Comparison of ENCODE assay signal across 2 cellular contexts in the genomic region with DNA sequence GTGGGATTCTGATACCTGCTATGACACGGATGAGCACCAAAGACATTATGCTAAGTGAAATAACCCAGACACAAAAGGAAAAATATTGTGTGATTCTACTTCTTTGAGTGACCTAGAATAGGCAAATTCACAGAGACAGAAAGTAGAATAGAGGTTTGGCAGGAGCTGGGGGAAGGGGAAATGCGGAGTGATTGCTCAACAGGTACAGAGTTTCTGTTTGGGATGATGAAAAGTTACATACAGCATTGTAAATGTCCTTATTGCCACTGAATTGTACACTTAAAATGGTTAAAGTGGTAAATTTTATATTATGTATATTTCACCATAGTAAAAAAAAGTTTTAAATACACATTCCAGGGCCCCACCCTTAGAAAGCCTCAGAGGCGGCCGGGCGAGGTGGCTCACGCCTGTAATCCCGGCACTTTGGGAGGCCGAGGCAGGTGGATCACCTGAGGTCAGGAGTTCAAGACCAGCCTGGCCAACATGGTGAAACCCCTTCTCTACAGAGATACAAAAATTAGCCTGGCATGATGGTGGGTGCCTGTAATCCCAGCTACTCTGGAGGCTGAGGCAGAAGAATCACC.
TF ChIP-seq lines count a peak whose summit lies in the region.
"Not testable (repeated sequence)": the region's sequence is repeated elsewhere in the genome, so short reads cannot be mapped to it uniquely, and the experiment has no call there.

No MANE protein-coding gene starts in this region.

TF ChIP-seq in H1, 55 proteins besides CTCF, POLR2A, EP300 and RAD21:
- TF ChIP-seq CEBPB (IDR thresholded peaks at IDR 0.05; ENCODE audit: low read depth, low read length): peak; percentile 47; the same call in 1 of the 2 replicates

TF ChIP-seq in HepG2, 621 proteins besides CTCF, POLR2A, EP300 and RAD21:
- TF ChIP-seq SOX13 (IDR thresholded peaks at IDR 0.05): 0 out of 2 replicates have a peak, but pooled peaks have one; percentile 14
- TF ChIP-seq SOX13 (CRISPR knock-in tag; conservative IDR thresholded peaks at IDR 0.05 in 1 of 2, IDR thresholded peaks at IDR 0.05 in 1 of 2): not testable (repeated sequence)
- TF ChIP-seq CEBPG (CRISPR knock-in tag; IDR thresholded peaks at IDR 0.05): peak; percentile 93
- TF ChIP-seq ZNF281 (CRISPR knock-in tag; IDR thresholded peaks at IDR 0.05; ENCODE audit: borderline replicate concordance): peak; percentile 66; the same call in 1 of the 2 replicates
- TF ChIP-seq, protein P1, sequence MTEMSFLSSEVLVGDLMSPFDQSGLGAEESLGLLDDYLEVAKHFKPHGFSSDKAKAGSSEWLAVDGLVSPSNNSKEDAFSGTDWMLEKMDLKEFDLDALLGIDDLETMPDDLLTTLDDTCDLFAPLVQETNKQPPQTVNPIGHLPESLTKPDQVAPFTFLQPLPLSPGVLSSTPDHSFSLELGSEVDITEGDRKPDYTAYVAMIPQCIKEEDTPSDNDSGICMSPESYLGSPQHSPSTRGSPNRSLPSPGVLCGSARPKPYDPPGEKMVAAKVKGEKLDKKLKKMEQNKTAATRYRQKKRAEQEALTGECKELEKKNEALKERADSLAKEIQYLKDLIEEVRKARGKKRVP (CRISPR knock-in tag; IDR thresholded peaks at IDR 0.05): peak in 1 of 2 experiments; percentile 75; a peak in 2 of 4 replicates
- 0 out of 2 replicates have a peak, but pooled peaks have one; percentile 8 for TF ChIP-seq PPARG (CRISPR knock-in tag; conservative IDR thresholded peaks at IDR 0.05)
- peak; percentile 34; the same call in 1 of the 2 replicates for TF ChIP-seq GATAD2A (CRISPR knock-in tag; IDR thresholded peaks at IDR 0.05)
- TF ChIP-seq, protein P2, sequence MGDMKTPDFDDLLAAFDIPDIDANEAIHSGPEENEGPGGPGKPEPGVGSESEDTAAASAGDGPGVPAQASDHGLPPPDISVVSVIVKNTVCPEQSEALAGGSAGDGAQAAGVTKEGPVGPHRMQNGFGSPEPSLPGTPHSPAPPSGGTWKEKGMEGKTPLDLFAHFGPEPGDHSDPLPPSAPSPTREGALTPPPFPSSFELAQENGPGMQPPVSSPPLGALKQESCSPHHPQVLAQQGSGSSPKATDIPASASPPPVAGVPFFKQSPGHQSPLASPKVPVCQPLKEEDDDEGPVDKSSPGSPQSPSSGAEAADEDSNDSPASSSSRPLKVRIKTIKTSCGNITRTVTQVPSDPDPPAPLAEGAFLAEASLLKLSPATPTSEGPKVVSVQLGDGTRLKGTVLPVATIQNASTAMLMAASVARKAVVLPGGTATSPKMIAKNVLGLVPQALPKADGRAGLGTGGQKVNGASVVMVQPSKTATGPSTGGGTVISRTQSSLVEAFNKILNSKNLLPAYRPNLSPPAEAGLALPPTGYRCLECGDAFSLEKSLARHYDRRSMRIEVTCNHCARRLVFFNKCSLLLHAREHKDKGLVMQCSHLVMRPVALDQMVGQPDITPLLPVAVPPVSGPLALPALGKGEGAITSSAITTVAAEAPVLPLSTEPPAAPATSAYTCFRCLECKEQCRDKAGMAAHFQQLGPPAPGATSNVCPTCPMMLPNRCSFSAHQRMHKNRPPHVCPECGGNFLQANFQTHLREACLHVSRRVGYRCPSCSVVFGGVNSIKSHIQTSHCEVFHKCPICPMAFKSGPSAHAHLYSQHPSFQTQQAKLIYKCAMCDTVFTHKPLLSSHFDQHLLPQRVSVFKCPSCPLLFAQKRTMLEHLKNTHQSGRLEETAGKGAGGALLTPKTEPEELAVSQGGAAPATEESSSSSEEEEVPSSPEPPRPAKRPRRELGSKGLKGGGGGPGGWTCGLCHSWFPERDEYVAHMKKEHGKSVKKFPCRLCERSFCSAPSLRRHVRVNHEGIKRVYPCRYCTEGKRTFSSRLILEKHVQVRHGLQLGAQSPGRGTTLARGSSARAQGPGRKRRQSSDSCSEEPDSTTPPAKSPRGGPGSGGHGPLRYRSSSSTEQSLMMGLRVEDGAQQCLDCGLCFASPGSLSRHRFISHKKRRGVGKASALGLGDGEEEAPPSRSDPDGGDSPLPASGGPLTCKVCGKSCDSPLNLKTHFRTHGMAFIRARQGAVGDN (CRISPR knock-in tag; IDR thresholded peaks at IDR 0.05): peak; percentile 22; the same call in 1 of the 2 replicates
- TF ChIP-seq HNF4A (CRISPR knock-in tag; IDR thresholded peaks at IDR 0.05): peak; percentile 62
- TF ChIP-seq FOXA3 (CRISPR knock-in tag; IDR thresholded peaks at IDR 0.05): 0 out of 2 replicates have a peak, but pooled peaks have one; percentile 5
- peak; percentile 76 for TF ChIP-seq CEBPB (IDR thresholded peaks at IDR 0.05; ENCODE audit: borderline replicate concordance, low read depth, low read length)
